In genomic region chr12:108562348-108563134, GRCh38 we compare ENCODE assay signal across 9 cellular contexts. TPM values are rescaled to one million over a fixed set of nuclear protein-coding genes. Genes with fewer than 3 reads are reported as not detected.
DNase-seq lines count a peak whose midpoint lies in the region; ATAC-seq, FAIRE-seq and TF ChIP-seq lines count a peak whose summit lies in the region.
"Had no signal": no experiment of that assay in that cellular context is flagged by ENCODE, and none has a peak within 500 bp of the region (broad histone marks: within the 10 kb centered on the region; RNA-seq: fewer than 3 reads in every experiment).

TSS of gene ISCU (plus strand) at chr12:108562596. CDS start at chr12:108562623, 27 bp downstream.

- H3K27ac ChIP-seq in keratinocyte (ENCODE audit: control insufficient read depth, insufficient read depth, low read length) = peak within 1 kb of the TSS; percentile 99

- ATAC-seq in HG03439 (IDR thresholded peaks at IDR 0.05; ENCODE audit: unreplicated experiment) = peak; percentile 51

- H3K79me2 ChIP-seq in keratinocyte (ENCODE audit: control insufficient read depth, insufficient read depth, low read length) = peaks cover 43% of the 10 kb centered on the region

- H3K27me3 ChIP-seq in keratinocyte (ENCODE audit: control insufficient read depth, extremely low read depth, insufficient read depth, low read length) = no peaks in the 10 kb centered on the region

- dilution Hi-C loops in keratinocyte (cut with MboI; ENCODE audit: extremely low pct_ligation_motif_present, low sequenced_read_pairs) = no loop called here

- peak; percentile 99 for DNase-seq in Ammon's horn (ENCODE audit: low spot score)
- DNase-seq in GM19238 (ENCODE audit: insufficient read length, low spot score) = peak; percentile 72
- DNase-seq in NCI-H510A (lab: John Stamatoyannopoulos, UW) = peak; percentile 87
- peak; percentile 99 for DNase-seq in activated CD4-positive, alpha-beta T cell treated with anti-CD3 and anti-CD28 coated beads for 1 hour
- DNase-seq in cerebellar nuclear complex (lab: John Stamatoyannopoulos, UW) = peak; percentile 80 to 94
- peak; percentile 72 for DNase-seq in keratinocyte (ENCODE audit: low read depth, low spot score)
- DNase-seq in stimulated activated CD4-positive, alpha-beta T cell treated with anti-CD3 and anti-CD28 coated beads, Interleukin-12 subunit alpha, Interleukin-12 subunit beta, amount 100 ng/mL, for 48 hours (ENCODE audit: low read depth in 2 of 3, low spot score in 1 of 3) = peak; percentile 96 to 98 (median 98)

- no peaks in the 10 kb centered on the region for H3K9me1 ChIP-seq in keratinocyte (ENCODE audit: control insufficient read depth, extremely low read depth, insufficient read depth, low read length)

- H3K4me3 ChIP-seq in keratinocyte (ENCODE audit: control insufficient read depth in 2 of 3, extremely low read depth in 1 of 3, insufficient read depth in 2 of 3, low read depth in 1 of 3, low read length in 3 of 3) = peak within 1 kb of the TSS; percentile 87 to 98 (median 92)

- peaks cover 29% of the 10 kb centered on the region for H3K4me1 ChIP-seq in keratinocyte (ENCODE audit: control insufficient read depth, extremely low read depth, insufficient read depth, low read length)

- H3K36me3 ChIP-seq in keratinocyte (ENCODE audit: control insufficient read depth in 2 of 2, extremely low read depth in 1 of 2, insufficient read depth in 2 of 2, low read length in 2 of 2) = peaks cover 17 to 36% of the 10 kb centered on the region in 2 experiments

- peak within 1 kb of the TSS; percentile 98 for H3K4me2 ChIP-seq in keratinocyte (ENCODE audit: control insufficient read depth, extremely low read depth, insufficient read depth, low read depth, low read length)

- peaks cover 3% of the 10 kb centered on the region for H4K20me1 ChIP-seq in keratinocyte (ENCODE audit: control insufficient read depth, extremely low read depth, insufficient read depth, low read length)

- no peaks in the 10 kb centered on the region for H3K9me3 ChIP-seq in keratinocyte (ENCODE audit: control insufficient read depth, low read depth, low read length)

- H2AFZ ChIP-seq in keratinocyte (ENCODE audit: control insufficient read depth, low read length) = peak within 1 kb of the TSS; percentile 96

- peak within 1 kb of the TSS; percentile 98 for H3K9ac ChIP-seq in keratinocyte (ENCODE audit: control insufficient read depth, extremely low read depth, insufficient read depth, low read length)

- no peak for TF ChIP-seq CTCF in keratinocyte (optimal IDR thresholded peaks at IDR 0.05 in 1 of 3, IDR thresholded peaks at IDR 0.05 in 1 of 3, conservative IDR thresholded peaks at IDR 0.05 in 1 of 3; ENCODE audit: extremely low read depth in 1 of 3, insufficient read depth in 2 of 3, low read length in 3 of 3)

- peak; percentile 39 for FAIRE-seq in keratinocyte (lab: Jason Lieb, UNC)
- FAIRE-seq: endometrium had no signal

RNA-seq across cellular contexts. Expression of gene ISCU, which starts in this region (rescaled TPM):
- 70.1 to 106 TPM (median 82.4 TPM) in 3 replicates for polyA plus RNA-seq in keratinocyte
- polyA plus RNA-seq in keratinocyte (2011; ENCODE audit: low read depth) = 89.9 TPM
- polyA plus RNA-seq in keratinocyte (2011; cell fraction: cytosol; rRNA removed) = 86.4 and 129 TPM in 2 replicates
- polyA plus RNA-seq in keratinocyte (2011; cell fraction: nucleus; rRNA removed) = 85.0 and 98.5 TPM in 2 replicates
- polyA plus RNA-seq in keratinocyte (2012; ENCODE audit: low replicate concordance) = 69.9 and 117 TPM in 2 replicates
- polyA minus RNA-seq in keratinocyte = 20.2 to 53.9 TPM (median 50.3 TPM) in 3 replicates
- 38.6 TPM for polyA minus RNA-seq in keratinocyte (2011; cell fraction: cytosol; rRNA and poly(A)+ RNA removed)
- polyA minus RNA-seq in keratinocyte (2011; cell fraction: nucleus; rRNA and poly(A)+ RNA removed) = 10.3 and 14.5 TPM in 2 replicates

Comparison
In these comparisons a context has a peak if more than half of its experiments do, and no peak if none do; other contexts are left out.
1. Peak in every context shown above with its lines: DNase-seq, ATAC-seq, H3K4me3 ChIP-seq and H3K27ac ChIP-seq.